Comparison of ENCODE assay signal across 1 cellular context in genomic region chr19:5074418-5074817, GRCh38.
A peak's percentile ranks its signal among the peaks of the same experiment; 100 is the strongest.
TF ChIP-seq lines count a peak whose summit lies in the region.

No MANE protein-coding gene starts in this region.

TF ChIP-seq in K562, 482 proteins besides CTCF, POLR2A, EP300 and RAD21:
- TF ChIP-seq ZNF217 (CRISPR knock-in tag; IDR thresholded peaks at IDR 0.05) (no peak), SPI1 (IDR thresholded peaks at IDR 0.05; ENCODE audit: borderline replicate concordance, low read depth, low read length) (peak; percentile 80)
